Comparison of ENCODE assay signal across 1 cellular context in genomic region chr2:84905181-84906107, GRCh38.
TF ChIP-seq lines count a peak whose summit lies in the region.

TSS of gene TMSB10 (plus strand) at chr2:84905656.

TF ChIP-seq in WTC11, 78 proteins besides CTCF, POLR2A, EP300 and RAD21 (continued from another document):
- TF ChIP-seq SMAD3 (CRISPR knock-in tag; IDR thresholded peaks at IDR 0.05; ENCODE audit: borderline replicate concordance) (no peak), TCF7 (CRISPR knock-in tag; IDR thresholded peaks at IDR 0.05; ENCODE audit: low read depth) (no peak), NFYB (CRISPR knock-in tag; conservative IDR thresholded peaks at IDR 0.05; ENCODE audit: low read depth) (no peak), RORB (CRISPR knock-in tag; IDR thresholded peaks at IDR 0.05) (peak; percentile 78; the same call in 1 of the 2 replicates), AR (CRISPR knock-in tag; IDR thresholded peaks at IDR 0.05) (no peak), ZNF416 (CRISPR knock-in tag; IDR thresholded peaks at IDR 0.05) (no peak), ZNF423 (CRISPR knock-in tag; IDR thresholded peaks at IDR 0.05) (peak; percentile 88), ZBTB43 (CRISPR knock-in tag; IDR thresholded peaks at IDR 0.05) (no peak), ZNF512 (CRISPR knock-in tag; IDR thresholded peaks at IDR 0.05; ENCODE audit: borderline replicate concordance) (no peak), ATF6 (CRISPR knock-in tag; IDR thresholded peaks at IDR 0.05) (no peak), CREM (CRISPR knock-in tag; IDR thresholded peaks at IDR 0.05) (no peak; the same call in 1 of the 2 replicates), NR1H2 (CRISPR knock-in tag; IDR thresholded peaks at IDR 0.05) (no peak), ZBTB21 (CRISPR knock-in tag; IDR thresholded peaks at IDR 0.05; ENCODE audit: borderline replicate concordance) (no peak), GRHL2 (CRISPR knock-in tag; IDR thresholded peaks at IDR 0.05; ENCODE audit: insufficient replicate concordance, severe bottlenecking) (no peak), NR2C2 (CRISPR knock-in tag; IDR thresholded peaks at IDR 0.05) (no peak), NR3C1 (CRISPR knock-in tag; conservative IDR thresholded peaks at IDR 0.05; ENCODE audit: low read depth) (no peak), SOX15 (CRISPR knock-in tag; IDR thresholded peaks at IDR 0.05) (no peak), GTF2I (CRISPR knock-in tag; conservative IDR thresholded peaks at IDR 0.05) (no peak), CBFB (CRISPR knock-in tag; IDR thresholded peaks at IDR 0.05; ENCODE audit: low read depth) (no peak), ZNF396 (CRISPR knock-in tag; IDR thresholded peaks at IDR 0.05; ENCODE audit: borderline replicate concordance) (no peak), ATF1 (CRISPR knock-in tag; IDR thresholded peaks at IDR 0.05) (no peak), FOXP1 (CRISPR knock-in tag; IDR thresholded peaks at IDR 0.05; ENCODE audit: borderline replicate concordance) (peak; percentile 73), GABPB1 (CRISPR knock-in tag; IDR thresholded peaks at IDR 0.05) (peak; percentile 85), ZNF232 (CRISPR knock-in tag; IDR thresholded peaks at IDR 0.05) (0 out of 2 replicates have a peak, but pooled peaks have one; percentile 32), MAX (CRISPR knock-in tag; IDR thresholded peaks at IDR 0.05) (0 out of 2 replicates have a peak, but pooled peaks have one; percentile 52), MLX (CRISPR knock-in tag; IDR thresholded peaks at IDR 0.05) (no peak), JUN (CRISPR knock-in tag; IDR thresholded peaks at IDR 0.05) (no peak), SP1 (CRISPR knock-in tag; conservative IDR thresholded peaks at IDR 0.05) (peak; percentile 82), SMAD4 (CRISPR knock-in tag; IDR thresholded peaks at IDR 0.05) (no peak), KAT7 (CRISPR knock-in tag; IDR thresholded peaks at IDR 0.05; ENCODE audit: borderline replicate concordance) (peak; percentile 91; the same call in 1 of the 2 replicates), ZNF671 (CRISPR knock-in tag; IDR thresholded peaks at IDR 0.05) (no peak), ZNF138 (CRISPR knock-in tag; conservative IDR thresholded peaks at IDR 0.05) (no peak), ETV6 (CRISPR knock-in tag; IDR thresholded peaks at IDR 0.05) (peak; percentile 74), TEAD4 (CRISPR knock-in tag; IDR thresholded peaks at IDR 0.05) (no peak), ARID4B (CRISPR knock-in tag; IDR thresholded peaks at IDR 0.05; ENCODE audit: borderline replicate concordance) (peak; percentile 64; the same call in 1 of the 2 replicates), PRRX2 (CRISPR knock-in tag; IDR thresholded peaks at IDR 0.05) (no peak)
- TF ChIP-seq, protein P1, sequence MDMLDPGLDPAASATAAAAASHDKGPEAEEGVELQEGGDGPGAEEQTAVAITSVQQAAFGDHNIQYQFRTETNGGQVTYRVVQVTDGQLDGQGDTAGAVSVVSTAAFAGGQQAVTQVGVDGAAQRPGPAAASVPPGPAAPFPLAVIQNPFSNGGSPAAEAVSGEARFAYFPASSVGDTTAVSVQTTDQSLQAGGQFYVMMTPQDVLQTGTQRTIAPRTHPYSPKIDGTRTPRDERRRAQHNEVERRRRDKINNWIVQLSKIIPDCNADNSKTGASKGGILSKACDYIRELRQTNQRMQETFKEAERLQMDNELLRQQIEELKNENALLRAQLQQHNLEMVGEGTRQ (CRISPR knock-in tag; IDR thresholded peaks at IDR 0.05): no peak
- TF ChIP-seq, protein P2, sequence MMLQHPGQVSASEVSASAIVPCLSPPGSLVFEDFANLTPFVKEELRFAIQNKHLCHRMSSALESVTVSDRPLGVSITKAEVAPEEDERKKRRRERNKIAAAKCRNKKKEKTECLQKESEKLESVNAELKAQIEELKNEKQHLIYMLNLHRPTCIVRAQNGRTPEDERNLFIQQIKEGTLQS (CRISPR knock-in tag; conservative IDR thresholded peaks at IDR 0.05): no peak
- TF ChIP-seq, protein P3, sequence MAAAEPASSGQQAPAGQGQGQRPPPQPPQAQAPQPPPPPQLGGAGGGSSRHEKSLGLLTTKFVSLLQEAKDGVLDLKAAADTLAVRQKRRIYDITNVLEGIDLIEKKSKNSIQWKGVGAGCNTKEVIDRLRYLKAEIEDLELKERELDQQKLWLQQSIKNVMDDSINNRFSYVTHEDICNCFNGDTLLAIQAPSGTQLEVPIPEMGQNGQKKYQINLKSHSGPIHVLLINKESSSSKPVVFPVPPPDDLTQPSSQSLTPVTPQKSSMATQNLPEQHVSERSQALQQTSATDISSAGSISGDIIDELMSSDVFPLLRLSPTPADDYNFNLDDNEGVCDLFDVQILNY (CRISPR knock-in tag; IDR thresholded peaks at IDR 0.05): peak; percentile 48; the same call in 1 of the 2 replicates
- TF ChIP-seq, protein P4, sequence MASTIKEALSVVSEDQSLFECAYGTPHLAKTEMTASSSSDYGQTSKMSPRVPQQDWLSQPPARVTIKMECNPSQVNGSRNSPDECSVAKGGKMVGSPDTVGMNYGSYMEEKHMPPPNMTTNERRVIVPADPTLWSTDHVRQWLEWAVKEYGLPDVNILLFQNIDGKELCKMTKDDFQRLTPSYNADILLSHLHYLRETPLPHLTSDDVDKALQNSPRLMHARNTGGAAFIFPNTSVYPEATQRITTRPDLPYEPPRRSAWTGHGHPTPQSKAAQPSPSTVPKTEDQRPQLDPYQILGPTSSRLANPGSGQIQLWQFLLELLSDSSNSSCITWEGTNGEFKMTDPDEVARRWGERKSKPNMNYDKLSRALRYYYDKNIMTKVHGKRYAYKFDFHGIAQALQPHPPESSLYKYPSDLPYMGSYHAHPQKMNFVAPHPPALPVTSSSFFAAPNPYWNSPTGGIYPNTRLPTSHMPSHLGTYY (CRISPR knock-in tag; IDR thresholded peaks at IDR 0.05): peak; percentile 14; the same call in 1 of the 2 replicates
- TF ChIP-seq, protein P5, sequence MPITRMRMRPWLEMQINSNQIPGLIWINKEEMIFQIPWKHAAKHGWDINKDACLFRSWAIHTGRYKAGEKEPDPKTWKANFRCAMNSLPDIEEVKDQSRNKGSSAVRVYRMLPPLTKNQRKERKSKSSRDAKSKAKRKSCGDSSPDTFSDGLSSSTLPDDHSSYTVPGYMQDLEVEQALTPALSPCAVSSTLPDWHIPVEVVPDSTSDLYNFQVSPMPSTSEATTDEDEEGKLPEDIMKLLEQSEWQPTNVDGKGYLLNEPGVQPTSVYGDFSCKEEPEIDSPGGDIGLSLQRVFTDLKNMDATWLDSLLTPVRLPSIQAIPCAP (CRISPR knock-in tag; IDR thresholded peaks at IDR 0.05): no peak; the same call in 1 of the 2 replicates
- TF ChIP-seq, protein P6, sequence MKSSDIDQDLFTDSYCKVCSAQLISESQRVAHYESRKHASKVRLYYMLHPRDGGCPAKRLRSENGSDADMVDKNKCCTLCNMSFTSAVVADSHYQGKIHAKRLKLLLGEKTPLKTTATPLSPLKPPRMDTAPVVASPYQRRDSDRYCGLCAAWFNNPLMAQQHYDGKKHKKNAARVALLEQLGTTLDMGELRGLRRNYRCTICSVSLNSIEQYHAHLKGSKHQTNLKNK (CRISPR knock-in tag; IDR thresholded peaks at IDR 0.05): no peak
- TF ChIP-seq, protein P7, sequence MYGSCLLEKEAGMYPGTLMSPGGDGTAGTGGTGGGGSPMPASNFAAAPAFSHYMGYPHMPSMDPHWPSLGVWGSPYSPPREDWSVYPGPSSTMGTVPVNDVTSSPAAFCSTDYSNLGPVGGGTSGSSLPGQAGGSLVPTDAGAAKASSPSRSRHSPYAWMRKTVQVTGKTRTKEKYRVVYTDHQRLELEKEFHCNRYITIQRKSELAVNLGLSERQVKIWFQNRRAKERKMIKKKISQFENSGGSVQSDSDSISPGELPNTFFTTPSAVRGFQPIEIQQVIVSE (CRISPR knock-in tag; IDR thresholded peaks at IDR 0.05; ENCODE audit: borderline replicate concordance): no peak
